Comparison of ENCODE assay signal across 25 cellular contexts in the genomic region with DNA sequence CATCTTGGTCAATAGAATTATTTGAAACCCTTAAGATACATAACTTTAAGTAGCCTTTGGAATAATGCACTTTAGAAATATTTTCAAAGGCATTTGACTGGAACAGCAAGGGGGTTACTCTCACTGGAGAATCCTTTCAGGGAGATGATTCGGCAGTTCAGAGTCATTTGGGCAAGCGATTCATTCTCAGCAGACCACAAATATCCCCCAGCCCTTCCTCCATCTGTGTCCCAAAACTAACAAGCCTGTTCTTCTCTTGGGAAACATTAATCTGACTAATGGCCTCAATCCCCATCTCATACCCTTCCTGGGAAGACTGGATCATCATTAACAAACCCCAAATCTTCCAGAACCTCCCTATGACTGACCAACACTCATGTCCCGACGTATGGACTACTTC.
DNase-seq lines count a peak whose midpoint lies in the region; TF ChIP-seq lines count a peak whose summit lies in the region.
"Had no signal": no experiment of that assay in that cellular context is flagged by ENCODE, and none has a peak within 500 bp of the region (broad histone marks: within the 10 kb centered on the region; RNA-seq: fewer than 3 reads in every experiment).

No MANE protein-coding gene starts in this region.

- intact Hi-C loops in esophagus squamous epithelium (cut with DNase I) = no loop called here

- DNase-seq in EL (peak; percentile 9), NB4 (ENCODE audit: low read depth) (peak; percentile 65), foreskin fibroblast (peak; percentile 12 to 45), esophagus squamous epithelium (lab: John Stamatoyannopoulos, UW) (no peak), T-helper 9 cell (no peak), mesendoderm (no peak), cerebellar nuclear complex (lab: John Stamatoyannopoulos, UW) (no peak)
- DNase-seq: CD4-positive, CD25-positive, alpha-beta regulatory T cell; DMS53; GDM1; HCEC 1CT; KBM-7; MM.1S; NCI-H1092 treated with DMSO at 0.1 percent for 48 hours; NCI-H1436 treated with DMSO at 0.1 percent for 48 hours; NCI-H1930; NCI-H446; NCI-H526; Right ventricle myocardium superior; RPMI8226; T-helper 1 cell had no signal

- no peaks in the 10 kb centered on the region for H4K20me1 ChIP-seq in BLaER1

- TF ChIP-seq POLR2A in NB4 (IDR thresholded peaks at IDR 0.05; ENCODE audit: extremely low read depth, insufficient read length) = no peak
- no peak for TF ChIP-seq POLR2A in esophagus squamous epithelium (IDR thresholded peaks at IDR 0.05)

- H3K79me2 ChIP-seq in mesendoderm (ENCODE audit: control insufficient read depth, insufficient read depth, low read length) = no peaks in the 10 kb centered on the region

- no peak overlapping the region for H3K56ac ChIP-seq in mesendoderm (ENCODE audit: low read length)

- no peak overlapping the region for H3K4me3 ChIP-seq in BLaER1
- no peak overlapping the region for H3K4me3 ChIP-seq in NB4 (ENCODE audit: low read depth, low read length)
- no peak overlapping the region for H3K4me3 ChIP-seq in foreskin fibroblast (ENCODE audit: low read depth in 1 of 2, low read length in 2 of 2)
- H3K4me3 ChIP-seq in esophagus squamous epithelium = no peak overlapping the region
- no peak overlapping the region for H3K4me3 ChIP-seq in mesendoderm (ENCODE audit: low read length)
- H3K4me3 ChIP-seq: A549, GM12878, SJSA1 had no signal

- no peak overlapping the region for H3K9ac ChIP-seq in BLaER1
- H3K9ac ChIP-seq in mesendoderm (ENCODE audit: low read length) = no peak overlapping the region

- WGBS in esophagus squamous epithelium, 2 donors = 63 to 94% methylated on average over 4 of the region's 4 CpGs
- WGBS in mesendoderm (ENCODE audit: extremely low coverage, insufficient coverage, low lambda C conversion rate) = no CpG with 5 or more reads among the region's 4 CpGs

- H2AK5ac ChIP-seq in mesendoderm (ENCODE audit: low read length) = no peak overlapping the region

- H3K4ac ChIP-seq in mesendoderm (ENCODE audit: low read depth, low read length) = no peak overlapping the region

- TF ChIP-seq CTCF in NB4 (IDR thresholded peaks at IDR 0.05; ENCODE audit: low read depth, low read length) (no peak), foreskin fibroblast (IDR thresholded peaks at IDR 0.05; ENCODE audit: low read depth, low read length) (no peak), esophagus squamous epithelium (IDR thresholded peaks at IDR 0.05) (no peak)

- no peak overlapping the region for H4K8ac ChIP-seq in mesendoderm (ENCODE audit: low read depth, low read length)

- H3K4me1 ChIP-seq in BLaER1 (peaks cover 83% of the 10 kb centered on the region), esophagus squamous epithelium (peaks cover 0 to 7% (median 0%) of the 10 kb centered on the region in 3 donors), mesendoderm (ENCODE audit: control insufficient read depth, low read depth, low read length) (no peaks in the 10 kb centered on the region)
- H3K4me1 ChIP-seq: A549 had no signal

- H3K4me2 ChIP-seq in BLaER1 = peak overlapping the region; percentile 86
- no peak overlapping the region for H3K4me2 ChIP-seq in mesendoderm (ENCODE audit: low read length)
- H3K4me2 ChIP-seq: A549 had no signal

- no peak overlapping the region for H4K5ac ChIP-seq in mesendoderm (ENCODE audit: low read length)

- H2BK5ac ChIP-seq in mesendoderm (ENCODE audit: low read length) = no peak overlapping the region

- no peak overlapping the region for H3K18ac ChIP-seq in mesendoderm (ENCODE audit: low read length)

- H3K27me3 ChIP-seq in BLaER1 (no peaks in the 10 kb centered on the region), esophagus squamous epithelium (no peaks in the 10 kb centered on the region), mesendoderm (ENCODE audit: insufficient read depth, low read length, poor library complexity) (no peaks in the 10 kb centered on the region)
- H3K27me3 ChIP-seq: SJSA1 had no signal

- H3K9me3 ChIP-seq in BLaER1 (peaks cover 6% of the 10 kb centered on the region), esophagus squamous epithelium (no peaks in the 10 kb centered on the region)
- H3K9me3 ChIP-seq: A549, SJSA1 had no signal

- H3K27ac ChIP-seq in BLaER1 (peak overlapping the region; percentile 80; the same call in 1 of the 2 replicates), esophagus squamous epithelium (no peak overlapping the region), mesendoderm (ENCODE audit: low read depth, low read length) (no peak overlapping the region)
- H3K27ac ChIP-seq: SJSA1 had no signal

- H3K23ac ChIP-seq in mesendoderm (ENCODE audit: low read length) = no peak overlapping the region

- no peak overlapping the region for H2BK15ac ChIP-seq in mesendoderm (replicated peaks; ENCODE audit: low read depth)

- H3K79me1 ChIP-seq in mesendoderm (ENCODE audit: low read length) = no peaks in the 10 kb centered on the region

- H3K36me3 ChIP-seq in BLaER1 = no peaks in the 10 kb centered on the region
- H3K36me3 ChIP-seq in esophagus squamous epithelium = no peaks in the 10 kb centered on the region
- H3K36me3 ChIP-seq in mesendoderm (ENCODE audit: control insufficient read depth, insufficient read depth, low read length) = no peaks in the 10 kb centered on the region
- H3K36me3 ChIP-seq: SJSA1 had no signal

- H2BK120ac ChIP-seq in mesendoderm (ENCODE audit: low read depth, low read length) = no peak overlapping the region

Comparison
In these comparisons a context has a peak if more than half of its experiments do, and no peak if none do; other contexts are left out.
1. DNase-seq: peak in EL (single experiment), NB4 (single experiment) and foreskin fibroblast (2 of 2); none in esophagus squamous epithelium (single experiment), T-helper 9 cell (single experiment), mesendoderm (single experiment) and cerebellar nuclear complex (0 of 2).